ENCODE assay signal across 1 cellular context in genomic region chr7:2646336-2646679, GRCh38.
TF ChIP-seq lines count a peak whose summit lies in the region.

No MANE protein-coding gene starts in this region.

TF ChIP-seq in K562, 482 proteins besides CTCF, POLR2A, EP300 and RAD21:
- no peak for TF ChIP-seq RFX5 (IDR thresholded peaks at IDR 0.05; ENCODE audit: low read depth, low read length)
- TF ChIP-seq PTRF (tag; IDR thresholded peaks at IDR 0.05) = no peak
- no peak for TF ChIP-seq FUS (optimal IDR thresholded peaks at IDR 0.05; ENCODE audit: low read depth, low read length)
- TF ChIP-seq MCM5 (IDR thresholded peaks at IDR 0.05; ENCODE audit: low read depth) = no peak
- TF ChIP-seq PHF21A (IDR thresholded peaks at IDR 0.05; ENCODE audit: borderline replicate concordance, low read depth) = no peak
- no peak for TF ChIP-seq ERF (CRISPR knock-in tag; IDR thresholded peaks at IDR 0.05)
- no peak for TF ChIP-seq CHD4 (IDR thresholded peaks at IDR 0.05; ENCODE audit: insufficient read depth, insufficient replicate concordance, low read depth, low read length, poor library complexity, severe bottlenecking)
- TF ChIP-seq TCF15 (CRISPR knock-in tag; IDR thresholded peaks at IDR 0.05) = no peak
TF ChIP-seq in K562: peak in this region for 0.
